21 cellular contexts compared by ENCODE assay signal in the genomic region with DNA sequence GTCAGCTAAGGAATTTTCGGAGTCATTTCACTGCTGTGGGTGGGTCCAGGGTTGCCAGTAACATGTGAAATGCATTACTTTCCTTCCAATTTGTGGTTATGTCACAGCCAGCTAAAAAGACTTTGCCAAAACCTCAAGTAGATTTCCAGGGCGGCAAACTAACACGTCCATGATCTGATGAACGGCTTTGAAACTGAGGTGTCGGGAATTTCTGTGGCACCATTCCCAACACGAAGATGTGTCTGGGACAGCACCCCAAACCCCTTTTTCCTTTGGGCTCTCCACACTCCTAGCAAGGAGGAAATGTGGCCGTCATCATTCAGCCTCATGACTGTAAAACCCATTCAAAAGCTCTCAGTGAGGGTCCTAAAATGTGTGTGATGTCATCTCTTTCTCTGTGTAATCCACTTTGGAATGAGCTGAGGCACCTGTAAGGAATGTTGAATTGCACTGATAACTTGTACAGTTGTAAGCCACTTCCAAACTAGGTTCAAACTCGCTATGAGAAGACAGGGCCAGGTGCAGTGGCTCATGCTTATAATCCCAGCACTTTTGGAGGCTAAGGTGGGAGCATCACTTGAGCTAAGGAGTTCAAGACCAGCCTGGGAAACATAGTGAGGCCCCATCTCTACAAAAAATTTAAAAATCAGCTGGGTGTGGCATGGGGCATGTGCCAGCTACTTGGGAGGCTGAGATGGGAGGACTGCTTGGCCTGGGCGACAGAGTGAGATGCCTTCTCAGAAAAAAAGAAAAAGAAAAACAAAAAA.
A peak's percentile ranks its signal among the peaks of the same experiment; 100 is the strongest.
DNase-seq lines count a peak whose midpoint lies in the region; ATAC-seq and TF ChIP-seq lines count a peak whose summit lies in the region.
"Had no signal": no experiment of that assay in that cellular context is flagged by ENCODE, and none has a peak within 500 bp of the region (broad histone marks: within the 10 kb centered on the region; RNA-seq: fewer than 3 reads in every experiment).

No MANE protein-coding gene starts in this region.

- H3K27ac ChIP-seq in endodermal cell (ENCODE audit: low read depth, low read length) = no peak overlapping the region
- H3K27ac ChIP-seq in spleen = no peak overlapping the region
- H3K27ac ChIP-seq: 22Rv1, cardiac muscle cell, hepatocyte had no signal

- H3K36me3 Mint-ChIP-seq in activated CD8-positive, alpha-beta memory T cell treated with anti-CD3 and anti-CD28 coated beads, Interleukin-2, amount 10 ng/mL, durations not matched to agents 7 days and 5 days = no peaks in the 10 kb centered on the region
- H3K36me3 Mint-ChIP-seq in endodermal cell (ENCODE audit: low read depth) = peaks cover 2% of the 10 kb centered on the region

- H3K27me3 ChIP-seq in endodermal cell (ENCODE audit: control insufficient read depth, insufficient read depth, low read length, poor library complexity, severe bottlenecking) (no peaks in the 10 kb centered on the region), spleen (replicated peaks in 1 of 7) (peaks cover 0 to 13% (median 0%) of the 10 kb centered on the region in 7 donors)
- H3K27me3 ChIP-seq: cardiac muscle cell, hepatocyte had no signal

- H3K4me3 ChIP-seq in endodermal cell (ENCODE audit: low read length) (no peak overlapping the region), spleen (no peak overlapping the region)
- H3K4me3 ChIP-seq: cardiac muscle cell, hepatocyte had no signal

- no peak overlapping the region for H3K27ac Mint-ChIP-seq in activated CD8-positive, alpha-beta memory T cell treated with anti-CD3 and anti-CD28 coated beads, Interleukin-2, amount 10 ng/mL, durations not matched to agents 7 days and 5 days
- no peak overlapping the region for H3K27ac Mint-ChIP-seq in endodermal cell
- H3K27ac Mint-ChIP-seq: activated CD8-positive, alpha-beta T cell treated with anti-CD3 and anti-CD28 coated beads, Interleukin-2, amount 10 ng/mL, durations not matched to agents 7 days and 5 days had no signal

- intact Hi-C loops in spleen (cut with DNase I; ENCODE audit: low total_unique reads) = loop anchor here (10.0 kb wide), 1 partner anchor 282 kb away; no protein-coding TSS in a partner anchor

- no peak for TF ChIP-seq CTCF in endodermal cell (conservative IDR thresholded peaks at IDR 0.05)
- no peak for TF ChIP-seq CTCF in spleen (IDR thresholded peaks at IDR 0.05 in 8 of 11, conservative IDR thresholded peaks at IDR 0.05 in 3 of 11)

- no peak for ATAC-seq in activated CD8-positive, alpha-beta memory T cell treated with anti-CD3 and anti-CD28 coated beads, Interleukin-2, amount 10 ng/mL, durations not matched to agents 7 days and 5 days
- ATAC-seq: activated CD8-positive, alpha-beta T cell treated with anti-CD3 and anti-CD28 coated beads, Interleukin-2, amount 10 ng/mL, durations not matched to agents 7 days and 5 days; left ventricle myocardium superior had no signal

- no peak for TF ChIP-seq POLR2A in spleen (IDR thresholded peaks at IDR 0.05)

- CTCF ChIA-PET in activated CD8-positive, alpha-beta memory T cell treated with anti-CD3 and anti-CD28 coated beads, Interleukin-2, amount 10 ng/mL, durations not matched to agents 7 days and 5 days (lab: Charles Lee) = interaction anchor here (1.5 kb wide), 1 partner anchor 280 kb away, joined by 3 read pairs; no protein-coding TSS in a partner anchor

- 86 to 92% methylated on average over 7 to 9 of the region's 9 CpGs for WGBS in endodermal cell (ENCODE audit: insufficient coverage in 1 of 2, insufficient read length in 1 of 2), 2 experiments
- 84 to 92% (median 86%) methylated on average over 9 of the region's 9 CpGs for WGBS in spleen, 5 donors

- no peak overlapping the region for H3K9ac ChIP-seq in endodermal cell (ENCODE audit: extremely low read depth, low read length, poor library complexity, severe bottlenecking)

- H3K27me3 Mint-ChIP-seq in activated CD8-positive, alpha-beta memory T cell treated with anti-CD3 and anti-CD28 coated beads, Interleukin-2, amount 10 ng/mL, durations not matched to agents 7 days and 5 days = peaks cover 56% of the 10 kb centered on the region
- H3K27me3 Mint-ChIP-seq in endodermal cell (ENCODE audit: insufficient read depth) = peaks cover 5% of the 10 kb centered on the region

- H3K4me1 ChIP-seq in endodermal cell (ENCODE audit: control insufficient read depth, insufficient read depth, low read length) (no peaks in the 10 kb centered on the region), spleen (no peaks in the 10 kb centered on the region)

- DNase-seq in activated CD8-positive, alpha-beta memory T cell treated with anti-CD3 and anti-CD28 coated beads for 24 hours = peak; percentile 11
- DNase-seq in activated CD8-positive, alpha-beta memory T cell treated with anti-CD3 and anti-CD28 coated beads, Interleukin-2, amount 10 ng/mL, durations not matched to agents 7 days and 5 days = no peak
- DNase-seq in T1000 (lab: John Stamatoyannopoulos, UW) (peak; percentile 97), glomerular visceral epithelial cell (ENCODE audit: extremely low spot score) (peak; percentile 90), NOMO-1 treated with DMSO at 0.1 percent for 48 hours (lab: John Stamatoyannopoulos, UW; ENCODE audit: unreplicated experiment) (no peak), endodermal cell (no peak), spleen (no peak)
- no peak for DNase-seq in activated CD4-positive, alpha-beta T cell treated with anti-CD3 and anti-CD28 coated beads, Interleukin-2, amount 50 U/mL, for 48 hours
- DNase-seq: activated CD8-positive, alpha-beta T cell treated with anti-CD3 and anti-CD28 coated beads, Interleukin-2, amount 10 ng/mL, durations not matched to agents 7 days and 5 days; activated effector memory CD4-positive, alpha-beta T cell treated with anti-CD3 and anti-CD28 coated beads, Interleukin-2, amount 50 U/mL, for 16 hours; KBM-7; left ventricle myocardium superior; NCI-H1930; NCI-H69; SIG-M5; small intestine; substantia nigra had no signal

- H3K9me3 Mint-ChIP-seq in activated CD8-positive, alpha-beta memory T cell treated with anti-CD3 and anti-CD28 coated beads, Interleukin-2, amount 10 ng/mL, durations not matched to agents 7 days and 5 days (ENCODE audit: low read depth) = no peaks in the 10 kb centered on the region
- H3K9me3 Mint-ChIP-seq in endodermal cell = peaks cover 15% of the 10 kb centered on the region
- H3K9me3 Mint-ChIP-seq: nephron had no signal

- no peak overlapping the region for H3K4me3 Mint-ChIP-seq in activated CD8-positive, alpha-beta memory T cell treated with anti-CD3 and anti-CD28 coated beads, Interleukin-2, amount 10 ng/mL, durations not matched to agents 7 days and 5 days
- no peak overlapping the region for H3K4me3 Mint-ChIP-seq in endodermal cell
- H3K4me3 Mint-ChIP-seq: activated CD8-positive, alpha-beta T cell treated with anti-CD3 and anti-CD28 coated beads, Interleukin-2, amount 10 ng/mL, durations not matched to agents 7 days and 5 days; nephron had no signal

- H3K9me3 ChIP-seq in endodermal cell (ENCODE audit: control insufficient read depth, low read length) (peaks cover 15% of the 10 kb centered on the region), spleen (no peaks in the 10 kb centered on the region)

- H3K4me1 Mint-ChIP-seq in activated CD8-positive, alpha-beta memory T cell treated with anti-CD3 and anti-CD28 coated beads, Interleukin-2, amount 10 ng/mL, durations not matched to agents 7 days and 5 days = no peaks in the 10 kb centered on the region
- H3K4me1 Mint-ChIP-seq in endodermal cell = peaks cover 8% of the 10 kb centered on the region

- no peaks in the 10 kb centered on the region for H3K36me3 ChIP-seq in endodermal cell (ENCODE audit: control insufficient read depth, insufficient read depth, low read length)
- no peaks in the 10 kb centered on the region for H3K36me3 ChIP-seq in spleen
- H3K36me3 ChIP-seq: cardiac muscle cell had no signal

Comparison
In these comparisons a context has a peak if more than half of its experiments do, and no peak if none do; other contexts are left out.
1. DNase-seq: peak in activated CD8-positive, alpha-beta memory T cell treated with anti-CD3 and anti-CD28 coated beads for 24 hours (single experiment), T1000 (single experiment) and glomerular visceral epithelial cell (single experiment); none in activated CD8-positive, alpha-beta memory T cell treated with anti-CD3 and anti-CD28 coated beads, Interleukin-2, amount 10 ng/mL, durations not matched to agents 7 days and 5 days (single experiment), NOMO-1 treated with DMSO at 0.1 percent for 48 hours (single experiment), activated CD4-positive, alpha-beta T cell treated with anti-CD3 and anti-CD28 coated beads, Interleukin-2, amount 50 U/mL, for 48 hours (0 of 2), endodermal cell (single experiment) and spleen (single experiment).